In genomic region chr10:132478341-132479023, GRCh38 we compare ENCODE assay signal across 19 cellular contexts. TPM values are rescaled to one million over a fixed set of nuclear protein-coding genes. Genes with fewer than 3 reads are reported as not detected.
A peak's percentile ranks its signal among the peaks of the same experiment; 100 is the strongest.
DNase-seq lines count a peak whose midpoint lies in the region; ATAC-seq and TF ChIP-seq lines count a peak whose summit lies in the region.
"Had no signal": no experiment of that assay in that cellular context is flagged by ENCODE, and none has a peak within 500 bp of the region (broad histone marks: within the 10 kb centered on the region; RNA-seq: fewer than 3 reads in every experiment).

No MANE protein-coding gene starts in this region.

- H3K4me3 ChIP-seq in left ventricle myocardium inferior = no peak overlapping the region
- no peak overlapping the region for H3K4me3 ChIP-seq in lower lobe of right lung
- no peak overlapping the region for H3K4me3 ChIP-seq in suprapubic skin
- no peak overlapping the region for H3K4me3 ChIP-seq in effector memory CD4-positive, alpha-beta T cell (ENCODE audit: insufficient read depth, low read depth, low read length, poor library complexity, severe bottlenecking)
- H3K4me3 ChIP-seq: GM12878 had no signal

- peak; percentile 56 for DNase-seq in Right ventricle myocardium inferior (ENCODE audit: missing footprints)
- DNase-seq in left ventricle myocardium inferior = no peak
- peak; percentile 6 for DNase-seq in WTC11 (ENCODE audit: low spot score)
- peak; percentile 39 for DNase-seq in lower lobe of right lung
- DNase-seq in suprapubic skin (ENCODE audit: low spot score in 2 of 2) = peak; percentile 55 to 63
- no peak for DNase-seq in effector memory CD4-positive, alpha-beta T cell
- DNase-seq in pons (ENCODE audit: low spot score) = no peak
- DNase-seq: COR-L47; KBM-7; NCI-H1092; NCI-H345; NCI-H526 treated with DMSO at 0.1 percent for 48 hours; NK-92 treated with Interleukin-12 subunit alpha and Interleukin-12 subunit beta, amount 100 ng/mL, for 24 hours; OCI-M1 had no signal

- H3K27me3 ChIP-seq in left ventricle myocardium inferior (ENCODE audit: low read depth) = peaks cover 17% of the 10 kb centered on the region
- H3K27me3 ChIP-seq in lower lobe of right lung (ENCODE audit: low read depth) = peaks cover 3% of the 10 kb centered on the region
- H3K27me3 ChIP-seq in suprapubic skin = no peaks in the 10 kb centered on the region
- no peaks in the 10 kb centered on the region for H3K27me3 ChIP-seq in effector memory CD4-positive, alpha-beta T cell (replicated peaks; ENCODE audit: control insufficient read depth, insufficient read depth, low read length, poor library complexity, severe bottlenecking)

- TF ChIP-seq POLR2A in suprapubic skin (IDR thresholded peaks at IDR 0.05) = no peak

- no peak overlapping the region for H3K27ac Mint-ChIP-seq in WTC11
- H3K27ac Mint-ChIP-seq: CD14-positive monocyte had no signal

- H3K4me3 Mint-ChIP-seq in WTC11 = no peak overlapping the region
- H3K4me3 Mint-ChIP-seq: CD14-positive monocyte had no signal

- H3K36me3 Mint-ChIP-seq in WTC11 = no peaks in the 10 kb centered on the region; the same call in 1 of the 2 replicates
- H3K36me3 Mint-ChIP-seq: CD14-positive monocyte had no signal

- ATAC-seq in Right ventricle myocardium inferior (no peak), WTC11 (no peak), lower lobe of right lung (no peak), GM21717 (IDR thresholded peaks at IDR 0.05; ENCODE audit: unreplicated experiment) (no peak)
- ATAC-seq: GM12878 had no signal

- H3K9me3 Mint-ChIP-seq in WTC11 = peaks cover 4% of the 10 kb centered on the region
- H3K9me3 Mint-ChIP-seq: CD14-positive monocyte had no signal

- TF ChIP-seq EP300 in suprapubic skin (IDR thresholded peaks at IDR 0.05) = no peak

- H3K27me3 Mint-ChIP-seq in WTC11 (ENCODE audit: low read depth) = no peaks in the 10 kb centered on the region

- POLR2A ChIA-PET in WTC11 (lab: Charles Lee) = no interaction called here

- H3K36me3 ChIP-seq in left ventricle myocardium inferior = no peaks in the 10 kb centered on the region
- H3K36me3 ChIP-seq in lower lobe of right lung = no peaks in the 10 kb centered on the region
- no peaks in the 10 kb centered on the region for H3K36me3 ChIP-seq in suprapubic skin
- H3K36me3 ChIP-seq in effector memory CD4-positive, alpha-beta T cell (ENCODE audit: control insufficient read depth, insufficient read depth, low read length) = no peaks in the 10 kb centered on the region

- intact Hi-C loops in Right ventricle myocardium inferior (cut with DNase I) = no loop called here
- intact Hi-C loops in left ventricle myocardium inferior (cut with micrococcal nuclease) = no loop called here
- intact Hi-C loops in lower lobe of right lung (cut with DNase I) = no loop called here

- CTCF ChIA-PET in WTC11 (lab: Charles Lee) = interaction anchor here (2.6 kb wide), 1 partner anchor 15 kb away, joined by 14 read pairs; no protein-coding TSS in a partner anchor

- H3K4me1 ChIP-seq in left ventricle myocardium inferior = no peaks in the 10 kb centered on the region
- H3K4me1 ChIP-seq in lower lobe of right lung = no peaks in the 10 kb centered on the region
- peaks cover 29% of the 10 kb centered on the region for H3K4me1 ChIP-seq in suprapubic skin
- no peaks in the 10 kb centered on the region for H3K4me1 ChIP-seq in effector memory CD4-positive, alpha-beta T cell (ENCODE audit: control insufficient read depth, insufficient read depth, low read length, poor library complexity, severe bottlenecking)

- H3K9me3 ChIP-seq in left ventricle myocardium inferior (replicated peaks) (no peaks in the 10 kb centered on the region), lower lobe of right lung (no peaks in the 10 kb centered on the region), suprapubic skin (no peaks in the 10 kb centered on the region)
- no peaks in the 10 kb centered on the region for H3K9me3 ChIP-seq in effector memory CD4-positive, alpha-beta T cell (ENCODE audit: control insufficient read depth, low read length)

- WGBS in suprapubic skin = 47% methylated on average over 6 of the region's 18 CpGs

- TF ChIP-seq CTCF in left ventricle myocardium inferior (IDR thresholded peaks at IDR 0.05; ENCODE audit: borderline replicate concordance) = no peak
- no peak for TF ChIP-seq CTCF in WTC11 (IDR thresholded peaks at IDR 0.05)
- TF ChIP-seq CTCF in lower lobe of right lung (IDR thresholded peaks at IDR 0.05) = no peak
- no peak for TF ChIP-seq CTCF in suprapubic skin (IDR thresholded peaks at IDR 0.05)

- H3K4me1 Mint-ChIP-seq in WTC11 = peaks cover 5% of the 10 kb centered on the region
- H3K4me1 Mint-ChIP-seq: CD14-positive monocyte had no signal

- H3K27ac ChIP-seq in left ventricle myocardium inferior (replicated peaks) (no peak overlapping the region), lower lobe of right lung (no peak overlapping the region), suprapubic skin (no peak overlapping the region)
- H3K27ac ChIP-seq in effector memory CD4-positive, alpha-beta T cell (ENCODE audit: insufficient read depth, low read length, poor library complexity, severe bottlenecking) = no peak overlapping the region
- H3K27ac ChIP-seq: HL-60, RWPE1 had no signal

TF ChIP-seq in WTC11, 78 proteins besides CTCF, POLR2A, EP300 and RAD21 (continues in another document):
- TF ChIP-seq ELF4 (CRISPR knock-in tag; IDR thresholded peaks at IDR 0.05; ENCODE audit: low read depth) (no peak), ZMAT4 (CRISPR knock-in tag; IDR thresholded peaks at IDR 0.05) (no peak), MYBL2 (CRISPR knock-in tag; IDR thresholded peaks at IDR 0.05) (no peak), CREM (CRISPR knock-in tag; IDR thresholded peaks at IDR 0.05) (no peak), E2F4 (CRISPR knock-in tag; IDR thresholded peaks at IDR 0.05; ENCODE audit: borderline replicate concordance, low read depth) (no peak), SOX15 (CRISPR knock-in tag; IDR thresholded peaks at IDR 0.05) (no peak), CREB1 (CRISPR knock-in tag; IDR thresholded peaks at IDR 0.05) (no peak), ZNF396 (CRISPR knock-in tag; IDR thresholded peaks at IDR 0.05; ENCODE audit: borderline replicate concordance) (no peak), SP1 (CRISPR knock-in tag; conservative IDR thresholded peaks at IDR 0.05) (no peak), JAZF1 (CRISPR knock-in tag; IDR thresholded peaks at IDR 0.05) (no peak)
- TF ChIP-seq, protein P1, sequence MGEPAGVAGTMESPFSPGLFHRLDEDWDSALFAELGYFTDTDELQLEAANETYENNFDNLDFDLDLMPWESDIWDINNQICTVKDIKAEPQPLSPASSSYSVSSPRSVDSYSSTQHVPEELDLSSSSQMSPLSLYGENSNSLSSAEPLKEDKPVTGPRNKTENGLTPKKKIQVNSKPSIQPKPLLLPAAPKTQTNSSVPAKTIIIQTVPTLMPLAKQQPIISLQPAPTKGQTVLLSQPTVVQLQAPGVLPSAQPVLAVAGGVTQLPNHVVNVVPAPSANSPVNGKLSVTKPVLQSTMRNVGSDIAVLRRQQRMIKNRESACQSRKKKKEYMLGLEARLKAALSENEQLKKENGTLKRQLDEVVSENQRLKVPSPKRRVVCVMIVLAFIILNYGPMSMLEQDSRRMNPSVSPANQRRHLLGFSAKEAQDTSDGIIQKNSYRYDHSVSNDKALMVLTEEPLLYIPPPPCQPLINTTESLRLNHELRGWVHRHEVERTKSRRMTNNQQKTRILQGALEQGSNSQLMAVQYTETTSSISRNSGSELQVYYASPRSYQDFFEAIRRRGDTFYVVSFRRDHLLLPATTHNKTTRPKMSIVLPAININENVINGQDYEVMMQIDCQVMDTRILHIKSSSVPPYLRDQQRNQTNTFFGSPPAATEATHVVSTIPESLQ (CRISPR knock-in tag; IDR thresholded peaks at IDR 0.05) = no peak

RNA-seq across cellular contexts. Expression of gene INPP5A, which starts 59.1 kb away (rescaled TPM):
- total RNA-seq in Right ventricle myocardium inferior (108 TPM), left ventricle myocardium inferior (105 TPM), WTC11 (2021) (20.0 to 22.1 TPM (median 21.5 TPM) in 3 replicates), lower lobe of right lung (34.1 TPM), suprapubic skin (10 to 100 TPM; 28.1 to 39.1 (median 32.3) TPM)

Comparison
In these comparisons a context has a peak if more than half of its experiments do, and no peak if none do; other contexts are left out.
1. DNase-seq: peak in Right ventricle myocardium inferior (single experiment), WTC11 (single experiment), lower lobe of right lung (single experiment) and suprapubic skin (2 of 2); none in left ventricle myocardium inferior (single experiment), effector memory CD4-positive, alpha-beta T cell (0 of 3) and pons (single experiment).